In the genomic region with DNA sequence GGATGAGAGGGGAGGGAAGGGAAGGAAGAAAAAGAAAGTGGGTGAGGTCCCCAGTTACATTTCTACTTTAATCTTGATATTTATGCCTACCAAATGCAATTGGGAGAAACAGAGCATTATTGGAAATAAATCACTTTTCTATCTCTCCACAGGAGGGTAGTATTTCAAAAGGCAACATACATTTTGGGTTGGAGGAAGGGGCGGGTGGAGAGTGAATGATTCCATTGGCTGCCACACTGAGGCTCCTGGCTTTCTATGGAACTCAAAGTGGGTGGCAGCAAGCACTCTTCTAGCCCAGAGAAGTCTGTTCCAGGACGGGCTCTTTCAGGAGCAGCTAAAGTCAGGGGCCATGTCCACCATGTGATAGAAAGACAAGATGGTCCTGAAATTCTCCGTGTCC, we compare ENCODE assay signal across 1 cellular context.
TF ChIP-seq lines count a peak whose summit lies in the region.

No MANE protein-coding gene starts in this region.

TF ChIP-seq in IMR-90, 13 proteins besides CTCF, POLR2A, EP300 and RAD21:
- TF ChIP-seq SMC3 (IDR thresholded peaks at IDR 0.05; ENCODE audit: low read depth, low read length) (no peak), BHLHE40 (IDR thresholded peaks at IDR 0.05; ENCODE audit: low read depth, low read length) (no peak), CHD1 (IDR thresholded peaks at IDR 0.05; ENCODE audit: low read depth, low read length) (no peak), MXI1 (IDR thresholded peaks at IDR 0.05; ENCODE audit: borderline replicate concordance, low read depth, low read length) (no peak), CEBPB (IDR thresholded peaks at IDR 0.05; ENCODE audit: low read depth, low read length) (no peak), RFX5 (IDR thresholded peaks at IDR 0.05; ENCODE audit: low read depth, low read length) (no peak), MAZ (IDR thresholded peaks at IDR 0.05; ENCODE audit: borderline replicate concordance, low read depth, low read length) (no peak), NFE2L2 (IDR thresholded peaks at IDR 0.05; ENCODE audit: low read depth, low read length) (no peak), MAFK (IDR thresholded peaks at IDR 0.05; ENCODE audit: low read depth, low read length) (no peak)
- TF ChIP-seq, protein P1, sequence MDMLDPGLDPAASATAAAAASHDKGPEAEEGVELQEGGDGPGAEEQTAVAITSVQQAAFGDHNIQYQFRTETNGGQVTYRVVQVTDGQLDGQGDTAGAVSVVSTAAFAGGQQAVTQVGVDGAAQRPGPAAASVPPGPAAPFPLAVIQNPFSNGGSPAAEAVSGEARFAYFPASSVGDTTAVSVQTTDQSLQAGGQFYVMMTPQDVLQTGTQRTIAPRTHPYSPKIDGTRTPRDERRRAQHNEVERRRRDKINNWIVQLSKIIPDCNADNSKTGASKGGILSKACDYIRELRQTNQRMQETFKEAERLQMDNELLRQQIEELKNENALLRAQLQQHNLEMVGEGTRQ (IDR thresholded peaks at IDR 0.05; ENCODE audit: low read depth, low read length) = no peak
- TF ChIP-seq, protein P2, sequence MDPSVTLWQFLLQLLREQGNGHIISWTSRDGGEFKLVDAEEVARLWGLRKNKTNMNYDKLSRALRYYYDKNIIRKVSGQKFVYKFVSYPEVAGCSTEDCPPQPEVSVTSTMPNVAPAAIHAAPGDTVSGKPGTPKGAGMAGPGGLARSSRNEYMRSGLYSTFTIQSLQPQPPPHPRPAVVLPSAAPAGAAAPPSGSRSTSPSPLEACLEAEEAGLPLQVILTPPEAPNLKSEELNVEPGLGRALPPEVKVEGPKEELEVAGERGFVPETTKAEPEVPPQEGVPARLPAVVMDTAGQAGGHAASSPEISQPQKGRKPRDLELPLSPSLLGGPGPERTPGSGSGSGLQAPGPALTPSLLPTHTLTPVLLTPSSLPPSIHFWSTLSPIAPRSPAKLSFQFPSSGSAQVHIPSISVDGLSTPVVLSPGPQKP (IDR thresholded peaks at IDR 0.05; ENCODE audit: borderline replicate concordance, low read depth, low read length) = no peak
